In the genomic region with DNA sequence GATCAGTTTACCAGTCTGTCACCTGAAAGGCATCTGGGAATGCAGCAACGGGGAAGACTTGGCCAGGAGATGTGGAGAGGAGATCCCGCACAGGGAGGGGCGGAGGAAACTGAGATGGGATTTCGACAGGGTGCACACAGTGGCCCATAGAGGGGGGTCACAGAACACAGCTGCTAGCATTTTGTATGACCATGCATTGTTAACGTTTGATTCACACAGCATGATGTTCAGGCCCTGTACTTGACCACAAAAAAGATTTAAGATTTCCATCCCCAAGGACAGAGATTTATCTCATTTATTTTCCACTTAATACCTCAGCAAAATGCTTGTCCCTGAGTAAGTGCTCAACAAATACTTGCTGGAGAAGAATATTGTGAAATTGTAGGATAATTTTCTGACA, we compare ENCODE assay signal across 21 cellular contexts.
"Had no signal": no experiment of that assay in that cellular context is flagged by ENCODE, and none has a peak within 500 bp of the region (broad histone marks: within the 10 kb centered on the region; RNA-seq: fewer than 3 reads in every experiment).

No MANE protein-coding gene starts in this region.

- H3K27me3 Mint-ChIP-seq: activated naive CD4-positive, alpha-beta T cell treated with anti-CD3 and anti-CD28 coated beads, Interleukin-2, amount 50 U/mL, for 24 hours; stimulated activated naive B cell treated with anti-CD40 and anti-IgM and Interleukin-4, amounts not matched to agents 10 μg/mL and 1 μg/mL and 100 μg/mL, for 72 hours had no signal

- H3K27ac ChIP-seq: right lobe of liver, testis, uterus had no signal

- H3K4me3 ChIP-seq: right lobe of liver, testis, uterus had no signal

- H3K4me1 ChIP-seq: testis, uterus had no signal

- DNase-seq: activated CD4-positive, alpha-beta T cell treated with anti-CD3 and anti-CD28 coated beads for 4 hours; activated CD4-positive, alpha-beta T cell treated with anti-CD3 and anti-CD28 coated beads, Interleukin-2, amount 50 U/mL, for 48 hours; activated gamma-delta T cell; aorta; effector CD4-positive, alpha-beta T cell; head of caudate nucleus; hypothalamus; right lobe of liver; stimulated activated CD4-positive, alpha-beta T cell treated with anti-CD3 and anti-CD28 coated beads, Interleukin-2, amount 100 ng/mL, for 48 hours; stimulated activated CD8-positive, alpha-beta memory T cell treated with anti-CD3 and anti-CD28 coated beads, Interleukin-4, amount 100 ng/mL, for 48 hours; stimulated activated naive B cell treated with anti-CD40 and anti-IgM and Interleukin-4, amounts not matched to agents 10 μg/mL and 1 μg/mL and 100 μg/mL, for 72 hours; T1000; testis; uterus had no signal

- H3K9me3 ChIP-seq: right lobe of liver, testis, uterus had no signal

- H3K4me1 Mint-ChIP-seq: activated naive CD4-positive, alpha-beta T cell treated with anti-CD3 and anti-CD28 coated beads, Interleukin-2, amount 50 U/mL, for 24 hours; memory B cell; nephron; stimulated activated naive B cell treated with anti-CD40 and anti-IgM and Interleukin-4, amounts not matched to agents 10 μg/mL and 1 μg/mL and 100 μg/mL, for 72 hours; WTC11 had no signal

- H3K36me3 ChIP-seq: right lobe of liver, uterus had no signal

- H3K27me3 ChIP-seq: right lobe of liver, testis, uterus had no signal

- H3K27ac Mint-ChIP-seq: activated naive CD4-positive, alpha-beta T cell treated with anti-CD3 and anti-CD28 coated beads, Interleukin-2, amount 50 U/mL, for 24 hours; brain; dendritic cell treated with granulocyte-macrophage colony-stimulating factor and Interleukin-4, amounts not matched to agents 40 ng/mL and 50 ng/mL, for 4 days; memory B cell; nephron; stimulated activated naive B cell treated with anti-CD40 and anti-IgM and Interleukin-4, amounts not matched to agents 10 μg/mL and 1 μg/mL and 100 μg/mL, for 72 hours; T-helper 1 cell treated with Interleukin-12 subunit alpha and Interleukin-12 subunit beta and Interleukin-4 antibody, amounts not matched to agents 30 μg/mL and 1 μg/mL, for 36 hours had no signal

- H3K36me3 Mint-ChIP-seq: activated naive CD4-positive, alpha-beta T cell treated with anti-CD3 and anti-CD28 coated beads, Interleukin-2, amount 50 U/mL, for 24 hours; memory B cell had no signal

- H3K4me3 Mint-ChIP-seq: activated naive CD4-positive, alpha-beta T cell treated with anti-CD3 and anti-CD28 coated beads, Interleukin-2, amount 50 U/mL, for 24 hours; brain; dendritic cell treated with granulocyte-macrophage colony-stimulating factor and Interleukin-4, amounts not matched to agents 40 ng/mL and 50 ng/mL, for 4 days; memory B cell; nephron; stimulated activated naive B cell treated with anti-CD40 and anti-IgM and Interleukin-4, amounts not matched to agents 10 μg/mL and 1 μg/mL and 100 μg/mL, for 72 hours; T-helper 1 cell treated with Interleukin-12 subunit alpha and Interleukin-12 subunit beta and Interleukin-4 antibody, amounts not matched to agents 30 μg/mL and 1 μg/mL, for 36 hours; WTC11 had no signal

- H3K9me3 Mint-ChIP-seq: activated naive CD4-positive, alpha-beta T cell treated with anti-CD3 and anti-CD28 coated beads, Interleukin-2, amount 50 U/mL, for 24 hours; memory B cell; T-helper 1 cell treated with Interleukin-12 subunit alpha and Interleukin-12 subunit beta and Interleukin-4 antibody, amounts not matched to agents 30 μg/mL and 1 μg/mL, for 36 hours had no signal
